13 cellular contexts compared by ENCODE assay signal in genomic region chr16:64864232-64864803, GRCh38.
DNase-seq lines count a peak whose midpoint lies in the region; ATAC-seq, FAIRE-seq and TF ChIP-seq lines count a peak whose summit lies in the region.
"Had no signal": no experiment of that assay in that cellular context is flagged by ENCODE, and none has a peak within 500 bp of the region (broad histone marks: within the 10 kb centered on the region; RNA-seq: fewer than 3 reads in every experiment).

No MANE protein-coding gene starts in this region.

- no peak for ATAC-seq in natural killer cell treated with Interleukin-12 subunit alpha and Interleukin-12 subunit beta and Interleukin-15 and Interleukin-18, amount 100 ng/mL, for 72 hours
- ATAC-seq in GM21528 (IDR thresholded peaks at IDR 0.05; ENCODE audit: low FRiP score, unreplicated experiment) (no peak), HG02610 (IDR thresholded peaks at IDR 0.05; ENCODE audit: unreplicated experiment) (no peak), HG03175 (IDR thresholded peaks at IDR 0.05; ENCODE audit: unreplicated experiment) (no peak)
- ATAC-seq: effector memory CD8-positive, alpha-beta T cell; K562 had no signal

- H3K4me1 ChIP-seq in sigmoid colon, result peaks cover 0 to 19% (median 17%) of the 10 kb centered on the region in 4 donors

- H3K4me1 Mint-ChIP-seq in natural killer cell treated with Interleukin-12 subunit alpha and Interleukin-12 subunit beta and Interleukin-15 and Interleukin-18, amount 100 ng/mL, for 72 hours (ENCODE audit: low read depth in 2 of 2), result no peaks in the 10 kb centered on the region

- H3K4me3 ChIP-seq in fibroblast of pulmonary artery (replicated peaks; ENCODE audit: low read depth, low read length) (no peak overlapping the region), sigmoid colon (no peak overlapping the region)
- H3K4me3 ChIP-seq: K562, stomach had no signal

- H3K27me3 Mint-ChIP-seq in natural killer cell treated with Interleukin-12 subunit alpha and Interleukin-12 subunit beta and Interleukin-15 and Interleukin-18, amount 100 ng/mL, for 72 hours, result no peaks in the 10 kb centered on the region
- H3K27me3 Mint-ChIP-seq: effector memory CD8-positive, alpha-beta T cell had no signal

- no peaks in the 10 kb centered on the region for H3K9me3 ChIP-seq in sigmoid colon
- H3K9me3 ChIP-seq: stomach had no signal

- H3K4me3 Mint-ChIP-seq in natural killer cell treated with Interleukin-12 subunit alpha and Interleukin-12 subunit beta and Interleukin-15 and Interleukin-18, amount 100 ng/mL, for 72 hours, result no peak overlapping the region
- H3K4me3 Mint-ChIP-seq: effector memory CD8-positive, alpha-beta T cell had no signal

- TF ChIP-seq CTCF in fibroblast of pulmonary artery (IDR thresholded peaks at IDR 0.05; ENCODE audit: low read length, missing control alignments) (no peak), sigmoid colon (IDR thresholded peaks at IDR 0.05) (no peak)

- H3K27me3 ChIP-seq in sigmoid colon, result no peaks in the 10 kb centered on the region
- H3K27me3 ChIP-seq: stomach had no signal

- H3K36me3 ChIP-seq in sigmoid colon, result no peaks in the 10 kb centered on the region
- H3K36me3 ChIP-seq: stomach had no signal

- intact Hi-C loops in sigmoid colon (cut with DNase I), result no loop called here

- peaks cover 15% of the 10 kb centered on the region for H3K9me3 Mint-ChIP-seq in natural killer cell treated with Interleukin-12 subunit alpha and Interleukin-12 subunit beta and Interleukin-15 and Interleukin-18, amount 100 ng/mL, for 72 hours

- FAIRE-seq in RCC 7860 (lab: Jason Lieb, UNC), result peak; percentile 57
- FAIRE-seq: K562 had no signal

- H3K27ac Mint-ChIP-seq in natural killer cell treated with Interleukin-12 subunit alpha and Interleukin-12 subunit beta and Interleukin-15 and Interleukin-18, amount 100 ng/mL, for 72 hours, result no peak overlapping the region
- H3K27ac Mint-ChIP-seq: effector memory CD8-positive, alpha-beta T cell had no signal

- TF ChIP-seq EP300 in sigmoid colon (IDR thresholded peaks at IDR 0.05), result no peak

- 21 to 43% methylated on average over 5 of the region's 5 CpGs for WGBS in sigmoid colon, 2 donors

- peaks cover 12% of the 10 kb centered on the region for H3K36me3 Mint-ChIP-seq in natural killer cell treated with Interleukin-12 subunit alpha and Interleukin-12 subunit beta and Interleukin-15 and Interleukin-18, amount 100 ng/mL, for 72 hours

- TF ChIP-seq POLR2A in sigmoid colon (IDR thresholded peaks at IDR 0.05), result no peak

- DNase-seq in GM04503 (ENCODE audit: low read depth) (peak; percentile 89), RCC 7860 (ENCODE audit: low spot score) (peak; percentile 79), fibroblast of pulmonary artery (ENCODE audit: low read depth) (peak; percentile 80), sigmoid colon (no peak)
- DNase-seq in natural killer cell treated with Interleukin-12 subunit alpha and Interleukin-12 subunit beta and Interleukin-15 and Interleukin-18, amount 100 ng/mL, for 72 hours (ENCODE audit: low spot score), result no peak
- DNase-seq: activated effector memory CD4-positive, alpha-beta T cell treated with Interleukin-2 at 50 U/mL for 16 hours; effector memory CD8-positive, alpha-beta T cell; NCI-H748 treated with DMSO at 0.1 percent for 48 hours; stomach had no signal

- peak overlapping the region; percentile 11 to 66 (median 37) for H3K27ac ChIP-seq in sigmoid colon

Comparison
In these comparisons a context has a peak if more than half of its experiments do, and no peak if none do; other contexts are left out.
1. DNase-seq: peak in GM04503 (single experiment), RCC 7860 (single experiment) and fibroblast of pulmonary artery (single experiment); none in sigmoid colon (single experiment) and natural killer cell treated with Interleukin-12 subunit alpha and Interleukin-12 subunit beta and Interleukin-15 and Interleukin-18, amount 100 ng/mL, for 72 hours (single experiment).